Comparison of ENCODE assay signal across 33 cellular contexts in the genomic region with DNA sequence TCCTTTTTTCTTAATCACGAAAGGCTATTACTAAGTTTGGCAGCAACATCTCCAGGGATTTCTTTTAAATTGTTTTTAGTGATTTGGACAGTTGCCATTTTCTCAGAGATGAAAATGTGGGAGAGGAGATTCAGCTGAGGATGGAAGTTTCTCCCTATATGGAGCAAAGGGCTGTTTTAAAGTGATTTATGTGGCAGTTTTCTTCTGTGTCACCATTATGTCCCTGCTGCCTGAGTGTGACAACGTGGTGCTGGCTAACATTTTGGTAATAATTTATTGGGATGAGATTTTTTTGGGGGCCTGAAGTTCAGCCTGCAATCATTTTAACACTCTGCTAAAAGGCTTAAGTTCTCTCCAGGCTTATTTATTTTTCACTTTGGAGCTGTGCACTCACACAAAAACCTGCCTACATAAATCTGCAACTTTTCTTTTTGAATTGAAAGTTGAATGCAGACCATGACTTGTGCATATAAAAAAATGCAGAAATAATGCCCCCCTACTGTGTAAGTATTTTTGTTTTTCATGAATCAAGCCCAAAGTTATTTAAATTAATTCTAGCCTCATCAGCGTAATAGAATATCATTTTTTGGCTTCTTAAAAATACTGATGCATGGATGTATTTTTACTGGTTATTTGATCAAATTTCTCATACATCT.
DNase-seq lines count a peak whose midpoint lies in the region; TF ChIP-seq lines count a peak whose summit lies in the region.
"Had no signal": no experiment of that assay in that cellular context is flagged by ENCODE, and none has a peak within 500 bp of the region (broad histone marks: within the 10 kb centered on the region; RNA-seq: fewer than 3 reads in every experiment).

No MANE protein-coding gene starts in this region.

- H4K20me1 ChIP-seq in osteoblast (ENCODE audit: insufficient read depth, low read length), result no peaks in the 10 kb centered on the region

- peaks cover 3% of the 10 kb centered on the region for H3K4me1 ChIP-seq in osteoblast (ENCODE audit: insufficient read depth, low read length)
- H3K4me1 ChIP-seq: esophagus muscularis mucosa, gastroesophageal sphincter, parathyroid adenoma, SJSA1, spleen had no signal

- DNase-seq in NCI-H748 (lab: John Stamatoyannopoulos, UW; ENCODE audit: unreplicated experiment) (peak; percentile 10), NCI-H748 treated with DMSO at 0.1 percent for 48 hours (lab: John Stamatoyannopoulos, UW) (no peak), astrocyte of the cerebellum (ENCODE audit: low read depth) (peak; percentile 82), left kidney (ENCODE audit: low read depth, low spot score) (peak; percentile 38), NCI-H510A treated with DMSO at 0.1 percent for 48 hours (lab: John Stamatoyannopoulos, UW) (no peak), HPDE6-E6E7 (ENCODE audit: extremely low spot score) (no peak), osteoblast (ENCODE audit: insufficient read length, low spot score, missing footprints) (no peak)
- no peak for DNase-seq in central memory CD4-positive, alpha-beta T cell
- DNase-seq: activated CD4-positive, alpha-beta T cell treated with anti-CD3 and anti-CD28 coated beads, Interleukin-2, amount 50 U/mL, for 4 hours; activated CD8-positive, alpha-beta memory T cell treated with anti-CD3 and anti-CD28 coated beads, Interleukin-2, amount 10 ng/mL, durations not matched to agents 7 days and 5 days; activated gamma-delta T cell treated with Interleukin-2 at 50 U/mL for 16 hours; activated naive CD8-positive, alpha-beta T cell treated with anti-CD3 and anti-CD28 coated beads, Interleukin-2, amount 10 ng/mL, durations not matched to agents 7 days and 5 days; activated T-cell treated with anti-CD3 and anti-CD28 coated beads, Interleukin-2, amount 50 U/mL, for 48 hours; aorta; Calu3; dermis blood vessel endothelial cell; DND-41; MG63; mucosa of descending colon; natural killer cell; NCI-H2081 treated with DMSO at 0.1 percent for 48 hours; NCI-H345; NCI-H82; spleen; stimulated activated CD8-positive, alpha-beta memory T cell treated with anti-CD3 and anti-CD28 coated beads, Interleukin-4, amount 100 ng/mL, for 48 hours; T-helper 1 cell had no signal

- H3K4me2 ChIP-seq in osteoblast (ENCODE audit: insufficient read depth, low read length), result no peak overlapping the region

- H3K9me3 ChIP-seq in osteoblast (ENCODE audit: low read depth, low read length), result no peaks in the 10 kb centered on the region
- H3K9me3 ChIP-seq: esophagus muscularis mucosa, gastroesophageal sphincter, MG63, mucosa of descending colon, SJSA1, spleen, thoracic aorta had no signal

- H3K27ac ChIP-seq in osteoblast (ENCODE audit: low read depth, low read length), result no peak overlapping the region
- H3K27ac ChIP-seq: esophagus muscularis mucosa, gastroesophageal sphincter, parathyroid adenoma, RWPE1, SJSA1, spleen, thoracic aorta had no signal

- H3K79me2 ChIP-seq in osteoblast (ENCODE audit: insufficient read depth, low read length), result no peaks in the 10 kb centered on the region
- H3K79me2 ChIP-seq: parathyroid adenoma had no signal

- H2AFZ ChIP-seq in osteoblast (ENCODE audit: low read length), result no peak overlapping the region
- H2AFZ ChIP-seq: parathyroid adenoma had no signal

- no peak for TF ChIP-seq CTCF in astrocyte of the cerebellum (IDR thresholded peaks at IDR 0.05; ENCODE audit: low read depth, low read length, missing control alignments)
- no peak for TF ChIP-seq CTCF in osteoblast (IDR thresholded peaks at IDR 0.05; ENCODE audit: extremely low read depth, low read depth, low read length)

- H3K4me3 ChIP-seq in astrocyte of the cerebellum (ENCODE audit: low read depth, low read length), result no peak overlapping the region
- H3K4me3 ChIP-seq in osteoblast (ENCODE audit: insufficient read depth, low read length), result no peak overlapping the region
- H3K4me3 ChIP-seq: esophagus muscularis mucosa, gastroesophageal sphincter, lung, MG63, mucosa of descending colon, SJSA1, spleen, thoracic aorta had no signal

- no peaks in the 10 kb centered on the region for H3K27me3 ChIP-seq in osteoblast (ENCODE audit: insufficient read depth, low read length)
- H3K27me3 ChIP-seq: esophagus muscularis mucosa, gastroesophageal sphincter, MG63, SJSA1, spleen had no signal

- no peaks in the 10 kb centered on the region for H3K36me3 ChIP-seq in osteoblast (ENCODE audit: insufficient read depth, low read length)
- H3K36me3 ChIP-seq: esophagus muscularis mucosa, gastroesophageal sphincter, MG63, SJSA1, spleen, thoracic aorta had no signal

- in situ Hi-C loops in astrocyte of the cerebellum (cut with HindIII; ENCODE audit: low sequenced_read_pairs), result loop anchor here (10.0 kb wide), 1 partner anchor 215 kb away; the partner anchor contains the start of genes ZIC1 and ZIC4

Comparison
In these comparisons a context has a peak if more than half of its experiments do, and no peak if none do; other contexts are left out.
1. DNase-seq: peak in NCI-H748 (single experiment), astrocyte of the cerebellum (single experiment) and left kidney (single experiment); none in NCI-H748 treated with DMSO at 0.1 percent for 48 hours (single experiment), NCI-H510A treated with DMSO at 0.1 percent for 48 hours (single experiment), HPDE6-E6E7 (single experiment), osteoblast (single experiment) and central memory CD4-positive, alpha-beta T cell (single experiment).